ENCODE assay signal across 26 cellular contexts in genomic region chr3:119913021-119913420, GRCh38.
DNase-seq lines count a peak whose midpoint lies in the region; ATAC-seq and TF ChIP-seq lines count a peak whose summit lies in the region.
"Had no signal": no experiment of that assay in that cellular context is flagged by ENCODE, and none has a peak within 500 bp of the region (broad histone marks: within the 10 kb centered on the region; RNA-seq: fewer than 3 reads in every experiment).

No MANE protein-coding gene starts in this region.

- no peak for ATAC-seq in HG03097 (IDR thresholded peaks at IDR 0.05; ENCODE audit: low FRiP score, unreplicated experiment)
- ATAC-seq: CD8-positive, alpha-beta T cell; SK-N-SH treated with all-trans-retinoic acid at 6 μM for 48 hours had no signal

- in situ Hi-C loops in transverse colon (cut with MboI; ENCODE audit: low pct_ligation_motif_present in 1 of 4, low pct_unique_long_range_greater_than_20kb in 1 of 4, low sequenced_read_pairs in 3 of 4): no loop called here

- peak overlapping the region; percentile 29 for H3K4me3 Mint-ChIP-seq in activated naive CD8-positive, alpha-beta T cell treated with anti-CD3 and anti-CD28 coated beads for 36 hours
- H3K4me3 Mint-ChIP-seq: activated B cell treated with CpG ODN at 0.5 μM for 24 hours; activated T-cell treated with anti-CD3 and anti-CD28 coated beads, Interleukin-2, amount 50 U/mL, for 4 hours; CD8-positive, alpha-beta T cell had no signal

- H3K4me1 Mint-ChIP-seq in activated naive CD8-positive, alpha-beta T cell treated with anti-CD3 and anti-CD28 coated beads for 36 hours: peaks cover 36% of the 10 kb centered on the region
- H3K4me1 Mint-ChIP-seq: activated B cell treated with CpG ODN at 0.5 μM for 24 hours had no signal

- TF ChIP-seq EP300 in transverse colon (IDR thresholded peaks at IDR 0.05; ENCODE audit: low read depth): no peak

- H3K36me3 ChIP-seq in transverse colon: peaks cover 0 to 15% (median 2%) of the 10 kb centered on the region in 4 donors
- H3K36me3 ChIP-seq: thyroid gland had no signal

- H3K27me3 Mint-ChIP-seq in activated naive CD8-positive, alpha-beta T cell treated with anti-CD3 and anti-CD28 coated beads for 36 hours: no peaks in the 10 kb centered on the region
- H3K27me3 Mint-ChIP-seq: activated B cell treated with CpG ODN at 0.5 μM for 24 hours had no signal

- no peak overlapping the region for H3K27ac ChIP-seq in transverse colon
- H3K27ac ChIP-seq: dorsolateral prefrontal cortex, skin epidermis, thyroid gland had no signal

- H3K27ac Mint-ChIP-seq in activated naive CD8-positive, alpha-beta T cell treated with anti-CD3 and anti-CD28 coated beads for 36 hours: peak overlapping the region; percentile 96
- H3K27ac Mint-ChIP-seq: activated B cell treated with CpG ODN at 0.5 μM for 24 hours had no signal

- WGBS in transverse colon (ENCODE audit: low coverage in 1 of 2), 2 donors: 80 to 83% methylated on average over 3 of the region's 3 CpGs

- no peaks in the 10 kb centered on the region for H3K27me3 ChIP-seq in transverse colon
- H3K27me3 ChIP-seq: dorsolateral prefrontal cortex, thyroid gland had no signal

- TF ChIP-seq POLR2A in transverse colon (IDR thresholded peaks at IDR 0.05): no peak

- intact Hi-C loops in transverse colon (cut with DNase I; ENCODE audit: low total_unique reads): no loop called here

- DNase-seq in GM04503 (ENCODE audit: low read depth) (peak; percentile 14), HT-29 (ENCODE audit: low spot score) (peak; percentile 43), iPS-NIHi11 (ENCODE audit: low spot score) (peak; percentile 14), COLO668 (lab: John Stamatoyannopoulos, UW; ENCODE audit: unreplicated experiment) (no peak), transverse colon (no peak)
- no peak for DNase-seq in activated naive CD8-positive, alpha-beta T cell treated with anti-CD3 and anti-CD28 coated beads for 36 hours
- DNase-seq in stimulated activated CD4-positive, alpha-beta T cell treated with anti-CD3 and anti-CD28 coated beads, Interleukin-1b, Interleukin-23, amount 100 ng/mL, for 48 hours: no peak
- DNase-seq: activated B cell treated with CpG ODN at 0.5 μM for 24 hours; activated naive CD4-positive, alpha-beta T cell treated with Interleukin-2 at 50 U/mL for 16 hours; activated T-cell treated with anti-CD3 and anti-CD28 coated beads, Interleukin-2, amount 50 U/mL, for 4 hours; CD8-positive, alpha-beta T cell; DMS153; dorsolateral prefrontal cortex; foreskin melanocyte; GF-D8; hippocampal formation; NCI-H1436; NCI-H510A treated with DMSO at 0.1 percent for 48 hours; stimulated activated CD4-positive, alpha-beta T cell treated with anti-CD3 and anti-CD28 coated beads, Interleukin-2, amount 100 ng/mL, for 48 hours; stimulated activated naive CD4-positive, alpha-beta T cell; thyroid gland had no signal

- TF ChIP-seq CTCF in transverse colon (IDR thresholded peaks at IDR 0.05): no peak

- H3K9me3 Mint-ChIP-seq in activated naive CD8-positive, alpha-beta T cell treated with anti-CD3 and anti-CD28 coated beads for 36 hours: no peaks in the 10 kb centered on the region
- H3K9me3 Mint-ChIP-seq: activated B cell treated with CpG ODN at 0.5 μM for 24 hours; activated T-cell treated with anti-CD3 and anti-CD28 coated beads, Interleukin-2, amount 50 U/mL, for 4 hours; CD8-positive, alpha-beta T cell had no signal

- no peaks in the 10 kb centered on the region for H3K9me3 ChIP-seq in transverse colon
- H3K9me3 ChIP-seq: thyroid gland had no signal

- no peak overlapping the region for H3K4me3 ChIP-seq in transverse colon
- H3K4me3 ChIP-seq: dorsolateral prefrontal cortex, GM12878, lung, skin epidermis, thyroid gland had no signal

- peaks cover 31% of the 10 kb centered on the region for H3K36me3 Mint-ChIP-seq in activated naive CD8-positive, alpha-beta T cell treated with anti-CD3 and anti-CD28 coated beads for 36 hours

- no peaks in the 10 kb centered on the region for H3K4me1 ChIP-seq in transverse colon
- H3K4me1 ChIP-seq: thyroid gland had no signal

Comparison
In these comparisons a context has a peak if more than half of its experiments do, and no peak if none do; other contexts are left out.
1. DNase-seq: peak in GM04503 (single experiment), HT-29 (single experiment) and iPS-NIHi11 (single experiment); none in activated naive CD8-positive, alpha-beta T cell treated with anti-CD3 and anti-CD28 coated beads for 36 hours (single experiment), stimulated activated CD4-positive, alpha-beta T cell treated with anti-CD3 and anti-CD28 coated beads, Interleukin-1b, Interleukin-23, amount 100 ng/mL, for 48 hours (single experiment), COLO668 (single experiment) and transverse colon (single experiment).